ENCODE assay signal across 14 cellular contexts in the genomic region with DNA sequence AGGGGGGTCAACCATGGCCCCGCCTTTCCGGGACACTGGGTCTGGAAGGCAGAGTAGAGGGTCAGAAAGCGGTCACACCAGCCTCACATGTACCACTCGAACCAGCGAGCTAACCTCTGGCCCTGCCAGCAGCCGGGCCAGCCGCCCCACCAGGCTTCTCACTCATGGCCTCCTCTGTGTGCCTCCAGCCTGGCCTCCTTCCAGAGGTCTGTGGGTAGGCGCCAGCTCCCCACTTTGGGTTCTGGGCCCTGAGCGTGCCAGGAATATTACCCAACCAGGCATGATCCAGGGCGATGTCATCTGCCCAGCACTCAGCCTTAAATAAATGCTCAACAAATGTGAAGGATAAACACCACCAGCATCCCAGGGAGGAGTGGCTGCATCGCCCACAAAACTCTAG. TPM values are rescaled to one million over a fixed set of nuclear protein-coding genes. Genes with fewer than 3 reads are reported as not detected.
"Had no signal": no experiment of that assay in that cellular context is flagged by ENCODE, and none has a peak within 500 bp of the region (broad histone marks: within the 10 kb centered on the region; RNA-seq: fewer than 3 reads in every experiment).

No MANE protein-coding gene starts in this region.

- H3K27ac Mint-ChIP-seq: activated CD8-positive, alpha-beta T cell treated with anti-CD3 and anti-CD28 coated beads, Interleukin-2, amount 10 ng/mL, durations not matched to agents 7 days and 5 days; activated naive CD4-positive, alpha-beta T cell treated with anti-CD3 and anti-CD28 coated beads for 36 hours; neural progenitor cell; stimulated activated effector memory CD8-positive, alpha-beta T cell treated with anti-CD3 and anti-CD28 coated beads, Interleukin-12 subunit alpha, Interleukin-12 subunit beta, amount 100 ng/mL, for 72 hours; T-cell had no signal

- H3K9me3 Mint-ChIP-seq: activated naive CD4-positive, alpha-beta T cell treated with anti-CD3 and anti-CD28 coated beads for 36 hours; neural progenitor cell; stimulated activated effector memory CD8-positive, alpha-beta T cell treated with anti-CD3 and anti-CD28 coated beads, Interleukin-12 subunit alpha, Interleukin-12 subunit beta, amount 100 ng/mL, for 72 hours; T-cell had no signal

- H3K36me3 Mint-ChIP-seq: stimulated activated effector memory CD8-positive, alpha-beta T cell treated with anti-CD3 and anti-CD28 coated beads, Interleukin-12 subunit alpha, Interleukin-12 subunit beta, amount 100 ng/mL, for 72 hours; T-cell had no signal

- H3K79me2 ChIP-seq: parathyroid adenoma had no signal

- H3K4me3 Mint-ChIP-seq: activated CD8-positive, alpha-beta T cell treated with anti-CD3 and anti-CD28 coated beads, Interleukin-2, amount 10 ng/mL, durations not matched to agents 7 days and 5 days; activated naive CD4-positive, alpha-beta T cell treated with anti-CD3 and anti-CD28 coated beads for 36 hours; neural progenitor cell; stimulated activated effector memory CD8-positive, alpha-beta T cell treated with anti-CD3 and anti-CD28 coated beads, Interleukin-12 subunit alpha, Interleukin-12 subunit beta, amount 100 ng/mL, for 72 hours; T-cell had no signal

- ATAC-seq: activated CD8-positive, alpha-beta T cell treated with anti-CD3 and anti-CD28 coated beads, Interleukin-2, amount 10 ng/mL, durations not matched to agents 7 days and 5 days; stimulated activated effector memory CD8-positive, alpha-beta T cell treated with anti-CD3 and anti-CD28 coated beads, Interleukin-12 subunit alpha, Interleukin-12 subunit beta, amount 100 ng/mL, for 72 hours; T-cell had no signal

- H3K4me2 ChIP-seq: neural progenitor cell had no signal

- H3K4me3 ChIP-seq: esophagus squamous epithelium, heart right ventricle, neural progenitor cell, skin epidermis, transverse colon had no signal

- H3K36me3 ChIP-seq: esophagus squamous epithelium, heart right ventricle, neural progenitor cell, transverse colon had no signal

- H3K4me1 ChIP-seq: heart right ventricle, parathyroid adenoma, transverse colon had no signal

- DNase-seq: activated CD4-positive, alpha-beta T cell treated with anti-CD3 and anti-CD28 coated beads for 4 hours; activated CD8-positive, alpha-beta T cell treated with anti-CD3 and anti-CD28 coated beads, Interleukin-2, amount 10 ng/mL, durations not matched to agents 7 days and 5 days; activated naive CD4-positive, alpha-beta T cell treated with anti-CD3 and anti-CD28 coated beads for 36 hours; esophagus squamous epithelium; foreskin melanocyte; heart right ventricle; T-cell; T1000; transverse colon had no signal

- H3K9me3 ChIP-seq: esophagus squamous epithelium, heart right ventricle, transverse colon had no signal

- H2AFZ ChIP-seq: neural progenitor cell, parathyroid adenoma had no signal

- H3K27ac ChIP-seq: heart right ventricle, neural progenitor cell, parathyroid adenoma, skin epidermis, transverse colon had no signal

RNA-seq across cellular contexts. Expression of a gene that starts 5.8 kb away (rescaled TPM):
- total RNA-seq: activated naive CD4-positive, alpha-beta T cell treated with anti-CD3 and anti-CD28 coated beads for 36 hours had no signal
- polyA plus RNA-seq: keratinocyte had no signal
